In genomic region chr14:92459479-92460421, GRCh38 we compare ENCODE assay signal across 13 cellular contexts. TPM values are rescaled to one million over a fixed set of nuclear protein-coding genes. Genes with fewer than 3 reads are reported as not detected.
DNase-seq lines count a peak whose midpoint lies in the region; ATAC-seq and TF ChIP-seq lines count a peak whose summit lies in the region.
"Had no signal": no experiment of that assay in that cellular context is flagged by ENCODE, and none has a peak within 500 bp of the region (broad histone marks: within the 10 kb centered on the region; RNA-seq: fewer than 3 reads in every experiment).

No MANE protein-coding gene starts in this region.

- intact Hi-C loops in CD14-positive monocyte (cut with micrococcal nuclease): loop anchor here (5.0 to 10.0 kb wide), 5 partner anchors 55 to 322 kb away; partner anchors contain the start of gene RIN3 (in 1 of the 2)

- H3K23ac ChIP-seq in neuronal stem cell (ENCODE audit: low read depth, low read length, poor library complexity): no peak overlapping the region

- TF ChIP-seq CTCF in CD14-positive monocyte (IDR thresholded peaks at IDR 0.05): peak; percentile 39
- TF ChIP-seq CTCF in HFFc6 (IDR thresholded peaks at IDR 0.05): peak; percentile 61
- TF ChIP-seq CTCF in fibroblast of pulmonary artery (IDR thresholded peaks at IDR 0.05; ENCODE audit: low read length, missing control alignments): peak; percentile 6

- H2AFZ ChIP-seq in neuronal stem cell (ENCODE audit: low read length): peak overlapping the region; percentile 79
- H2AFZ ChIP-seq: PC-9 had no signal

- H3K9me3 Mint-ChIP-seq in CD14-positive monocyte: peaks cover 0 to 3% (median 0%) of the 10 kb centered on the region in 7 donors
- no peaks in the 10 kb centered on the region for H3K9me3 Mint-ChIP-seq in HFFc6
- no peaks in the 10 kb centered on the region for H3K9me3 Mint-ChIP-seq in stimulated activated memory B cell treated with anti-CD40 and anti-IgM and Interleukin-4, amounts not matched to agents 10 μg/mL and 1 μg/mL and 100 μg/mL, for 72 hours
- no peaks in the 10 kb centered on the region for H3K9me3 Mint-ChIP-seq in stimulated activated naive B cell treated with anti-CD40 and anti-IgM and Interleukin-4, amounts not matched to agents 10 μg/mL and 1 μg/mL and 100 μg/mL, for 72 hours
- H3K9me3 Mint-ChIP-seq: CD4-positive, alpha-beta T cell had no signal

- peak overlapping the region; percentile 58 for H4K8ac ChIP-seq in neuronal stem cell (ENCODE audit: low read depth, low read length)

- no peak overlapping the region for H2BK5ac ChIP-seq in neuronal stem cell (ENCODE audit: low read length)

- no peak overlapping the region for H2BK15ac ChIP-seq in neuronal stem cell (ENCODE audit: low read length)

- H3K4me3 Mint-ChIP-seq in CD14-positive monocyte: no peak overlapping the region
- H3K4me3 Mint-ChIP-seq in HFFc6: no peak overlapping the region
- no peak overlapping the region for H3K4me3 Mint-ChIP-seq in stimulated activated memory B cell treated with anti-CD40 and anti-IgM and Interleukin-4, amounts not matched to agents 10 μg/mL and 1 μg/mL and 100 μg/mL, for 72 hours
- no peak overlapping the region for H3K4me3 Mint-ChIP-seq in stimulated activated naive B cell treated with anti-CD40 and anti-IgM and Interleukin-4, amounts not matched to agents 10 μg/mL and 1 μg/mL and 100 μg/mL, for 72 hours
- H3K4me3 Mint-ChIP-seq: CD4-positive, alpha-beta T cell had no signal

- H3K9ac ChIP-seq in neuronal stem cell (ENCODE audit: low read depth, low read length, poor library complexity): no peak overlapping the region

- H3K4me1 ChIP-seq in neuronal stem cell (ENCODE audit: control insufficient read depth in 2 of 2, insufficient read depth in 1 of 2, low read depth in 1 of 2, low read length in 2 of 2): peaks cover 0 to 2% of the 10 kb centered on the region in 2 donors

- ATAC-seq in GM18870 (IDR thresholded peaks at IDR 0.05; ENCODE audit: unreplicated experiment) (no peak), HG03457 (IDR thresholded peaks at IDR 0.05; ENCODE audit: unreplicated experiment) (no peak)
- ATAC-seq in stimulated activated memory B cell treated with anti-CD40 and anti-IgM and Interleukin-4, amounts not matched to agents 10 μg/mL and 1 μg/mL and 100 μg/mL, for 72 hours: no peak
- no peak for ATAC-seq in stimulated activated naive B cell treated with anti-CD40 and anti-IgM and Interleukin-4, amounts not matched to agents 10 μg/mL and 1 μg/mL and 100 μg/mL, for 72 hours (replicated peaks)

- peak overlapping the region in 6 of 7 donors; percentile 76 to 96 (median 92) for H3K27ac Mint-ChIP-seq in CD14-positive monocyte
- H3K27ac Mint-ChIP-seq in HFFc6: no peak overlapping the region
- no peak overlapping the region for H3K27ac Mint-ChIP-seq in stimulated activated memory B cell treated with anti-CD40 and anti-IgM and Interleukin-4, amounts not matched to agents 10 μg/mL and 1 μg/mL and 100 μg/mL, for 72 hours
- H3K27ac Mint-ChIP-seq in stimulated activated naive B cell treated with anti-CD40 and anti-IgM and Interleukin-4, amounts not matched to agents 10 μg/mL and 1 μg/mL and 100 μg/mL, for 72 hours: no peak overlapping the region
- H3K27ac Mint-ChIP-seq: CD4-positive, alpha-beta T cell had no signal

- no peak overlapping the region for H3K4ac ChIP-seq in neuronal stem cell (ENCODE audit: low read length)

- H3K79me1 ChIP-seq in neuronal stem cell (ENCODE audit: low read depth, low read length): no peaks in the 10 kb centered on the region

- no peaks in the 10 kb centered on the region for H3K36me3 ChIP-seq in neuronal stem cell (replicated peaks in 1 of 2; ENCODE audit: control insufficient read depth in 2 of 2, insufficient read depth in 2 of 2, low read length in 2 of 2)

- no peak overlapping the region for H2BK120ac ChIP-seq in neuronal stem cell (ENCODE audit: low read depth, low read length)

- H2AK5ac ChIP-seq in neuronal stem cell (ENCODE audit: low read depth, low read length): no peak overlapping the region

- H3K36me3 Mint-ChIP-seq in CD14-positive monocyte (peaks cover 45 to 63% of the 10 kb centered on the region in 2 donors), HFFc6 (ENCODE audit: low read depth) (no peaks in the 10 kb centered on the region)
- H3K36me3 Mint-ChIP-seq in stimulated activated memory B cell treated with anti-CD40 and anti-IgM and Interleukin-4, amounts not matched to agents 10 μg/mL and 1 μg/mL and 100 μg/mL, for 72 hours: no peaks in the 10 kb centered on the region
- no peaks in the 10 kb centered on the region for H3K36me3 Mint-ChIP-seq in stimulated activated naive B cell treated with anti-CD40 and anti-IgM and Interleukin-4, amounts not matched to agents 10 μg/mL and 1 μg/mL and 100 μg/mL, for 72 hours

- H4K91ac ChIP-seq in neuronal stem cell (ENCODE audit: low read depth, low read length, poor library complexity): no peak overlapping the region

- H3K9me3 ChIP-seq in neuronal stem cell (replicated peaks in 1 of 2; ENCODE audit: control insufficient read depth in 2 of 2, insufficient read depth in 1 of 2, low read depth in 1 of 2, low read length in 2 of 2): no peaks in the 10 kb centered on the region

- no peak overlapping the region for H3K27ac ChIP-seq in neuronal stem cell (replicated peaks; ENCODE audit: low read length)
- H3K27ac ChIP-seq: PC-9, VCaP had no signal

- H3K4me3 ChIP-seq in fibroblast of pulmonary artery (replicated peaks; ENCODE audit: low read depth, low read length): no peak overlapping the region
- no peak overlapping the region for H3K4me3 ChIP-seq in neuronal stem cell (ENCODE audit: low read length in 2 of 2)
- H3K4me3 ChIP-seq: PC-9 had no signal

- H3K27me3 Mint-ChIP-seq in CD14-positive monocyte (ENCODE audit: low read depth in 3 of 3) (no peaks in the 10 kb centered on the region), HFFc6 (ENCODE audit: insufficient read depth) (no peaks in the 10 kb centered on the region; the same call in 1 of the 2 replicates)
- H3K27me3 Mint-ChIP-seq in stimulated activated memory B cell treated with anti-CD40 and anti-IgM and Interleukin-4, amounts not matched to agents 10 μg/mL and 1 μg/mL and 100 μg/mL, for 72 hours: peaks cover 47% of the 10 kb centered on the region
- H3K27me3 Mint-ChIP-seq in stimulated activated naive B cell treated with anti-CD40 and anti-IgM and Interleukin-4, amounts not matched to agents 10 μg/mL and 1 μg/mL and 100 μg/mL, for 72 hours: peaks cover 10 to 51% of the 10 kb centered on the region in 2 donors
- H3K27me3 Mint-ChIP-seq: CD4-positive, alpha-beta T cell had no signal

- H3K4me1 Mint-ChIP-seq in CD14-positive monocyte (peaks cover 77% of the 10 kb centered on the region), HFFc6 (ENCODE audit: low read depth) (peaks cover 16% of the 10 kb centered on the region)
- H3K4me1 Mint-ChIP-seq in stimulated activated memory B cell treated with anti-CD40 and anti-IgM and Interleukin-4, amounts not matched to agents 10 μg/mL and 1 μg/mL and 100 μg/mL, for 72 hours: peaks cover 17% of the 10 kb centered on the region
- peaks cover 13 to 29% of the 10 kb centered on the region in 2 donors for H3K4me1 Mint-ChIP-seq in stimulated activated naive B cell treated with anti-CD40 and anti-IgM and Interleukin-4, amounts not matched to agents 10 μg/mL and 1 μg/mL and 100 μg/mL, for 72 hours

- H3K27me3 ChIP-seq in neuronal stem cell (ENCODE audit: control insufficient read depth in 3 of 3, insufficient read depth in 3 of 3, low read depth in 1 of 3, low read length in 3 of 3): no peaks in the 10 kb centered on the region

- no peak overlapping the region for H2BK12ac ChIP-seq in neuronal stem cell (ENCODE audit: low read length)

- DNase-seq in CD14-positive monocyte (ENCODE audit: low spot score) (no peak), HFFc6 (no peak), fibroblast of pulmonary artery (ENCODE audit: low read depth) (peak; percentile 61), neuronal stem cell (ENCODE audit: low spot score) (no peak)
- no peak for DNase-seq in stimulated activated naive B cell treated with anti-CD40 and anti-IgM and Interleukin-4, amounts not matched to agents 10 μg/mL and 1 μg/mL and 100 μg/mL, for 72 hours
- DNase-seq: CD4-positive, alpha-beta T cell; NCI-H187; occipital lobe; PC-9 had no signal

- no peak overlapping the region for H3K14ac ChIP-seq in neuronal stem cell (ENCODE audit: low read length)

- WGBS in neuronal stem cell (ENCODE audit: extremely low coverage in 2 of 2, insufficient read length in 2 of 2, insufficient replicate concordance in 1 of 2), 2 donors: no CpG with 5 or more reads among the region's 23 CpGs

- no peak overlapping the region for H3K4me2 ChIP-seq in neuronal stem cell (ENCODE audit: insufficient read depth, low read length, poor library complexity, severe bottlenecking)
- H3K4me2 ChIP-seq: PC-9 had no signal

- H3K18ac ChIP-seq in neuronal stem cell (ENCODE audit: low read length): peak overlapping the region; percentile 11

RNA-seq across cellular contexts. Expression of gene RIN3, which starts 53.8 kb away (rescaled TPM):
- polyA plus RNA-seq in CD14-positive monocyte: 10 to 100 TPM; 42.8 to 54.6 TPM
- 10 to 100 TPM; 19.7 to 26.0 (median 24.6) TPM for total RNA-seq in HFFc6 (2021; fragmentation: NEBNext Ultra II Directional; extraction: Animal tissue kit (Norgen Biotek cat#: 25700))
- 1.3 TPM for polyA plus RNA-seq in neuronal stem cell (2013, experiment 1 of 2)
- 1.6 TPM for polyA plus RNA-seq in neuronal stem cell (2013, experiment 2 of 2)

Comparison
In these comparisons a context has a peak if more than half of its experiments do, and no peak if none do; other contexts are left out.
1. H3K27ac Mint-ChIP-seq: peak in CD14-positive monocyte (6 of 7); none in HFFc6 (single experiment), stimulated activated memory B cell treated with anti-CD40 and anti-IgM and Interleukin-4, amounts not matched to agents 10 μg/mL and 1 μg/mL and 100 μg/mL, for 72 hours (single experiment) and stimulated activated naive B cell treated with anti-CD40 and anti-IgM and Interleukin-4, amounts not matched to agents 10 μg/mL and 1 μg/mL and 100 μg/mL, for 72 hours (single experiment).
2. CTCF ChIP-seq: peak in every context shown above with its lines; median percentile 61 in HFFc6; 39 in CD14-positive monocyte; 6 in fibroblast of pulmonary artery.